12 cellular contexts compared by ENCODE assay signal in genomic region chr22:44139773-44140172, GRCh38.
"Had no signal": no experiment of that assay in that cellular context is flagged by ENCODE, and none has a peak within 500 bp of the region (broad histone marks: within the 10 kb centered on the region; RNA-seq: fewer than 3 reads in every experiment).

No MANE protein-coding gene starts in this region.

- DNase-seq: activated CD4-positive, alpha-beta memory T cell treated with anti-CD3 and anti-CD28 coated beads, Interleukin-2, amount 10 ng/mL, durations not matched to agents 7 days and 5 days; activated gamma-delta T cell; activated naive CD8-positive, alpha-beta T cell treated with anti-CD3 and anti-CD28 coated beads for 36 hours; activated T-cell treated with anti-CD3 and anti-CD28 coated beads, Interleukin-2, amount 50 U/mL, for 48 hours; anterior cingulate cortex; foreskin melanocyte; heart right ventricle; islet precursor cell; stimulated activated CD4-positive, alpha-beta T cell treated with anti-CD3 and anti-CD28 coated beads, Interleukin-4, amount 100 ng/mL, for 1 hour; stimulated activated CD8-positive, alpha-beta memory T cell treated with anti-CD3 and anti-CD28 coated beads, Interleukin-4, amount 100 ng/mL, for 48 hours; stimulated activated naive CD8-positive, alpha-beta T cell treated with anti-CD3 and anti-CD28 coated beads, Interleukin-15, Interleukin-2, amounts not matched to agents 100 U/mL and 50 U/mL, for 24 hours; T-helper 9 cell had no signal
